ENCODE assay signal across 9 cellular contexts in the genomic region with DNA sequence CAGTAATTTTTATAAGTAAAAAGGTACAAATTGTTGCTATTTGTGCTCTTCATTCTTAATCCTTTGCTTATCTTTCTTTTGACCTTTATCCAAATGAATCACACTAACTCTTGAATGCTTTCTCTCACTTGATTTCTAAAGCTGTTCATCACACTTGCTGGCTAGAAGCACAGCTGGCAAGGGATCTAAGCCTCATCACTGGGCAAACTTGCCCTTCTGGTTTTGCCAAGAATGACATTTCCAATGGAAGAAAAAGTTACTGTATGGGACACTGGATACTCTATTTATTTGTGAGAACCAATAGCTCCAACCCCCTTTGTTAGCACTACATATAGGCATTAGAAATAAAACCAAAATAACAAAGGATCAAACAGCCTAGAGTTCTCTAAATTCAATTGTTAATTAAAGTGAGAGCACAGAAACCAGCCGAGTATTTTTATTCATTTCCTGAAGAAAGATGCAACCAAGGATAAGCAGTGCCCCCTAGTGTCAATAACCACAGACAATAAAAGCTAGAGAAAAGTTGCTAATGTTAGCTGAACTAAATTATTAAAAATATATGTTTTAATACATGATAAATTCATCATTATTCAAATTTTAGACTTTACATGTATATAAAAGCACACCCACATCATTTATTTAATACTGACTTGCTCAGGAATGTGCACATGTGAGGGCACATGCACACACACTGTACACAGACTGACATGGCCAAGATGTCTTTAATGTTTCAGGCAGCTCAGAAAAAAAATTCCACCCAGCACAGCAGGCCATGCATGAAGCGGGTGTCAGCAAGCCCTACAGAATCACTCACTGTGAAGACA. TPM values are rescaled to one million over a fixed set of nuclear protein-coding genes. Genes with fewer than 3 reads are reported as not detected.
DNase-seq lines count a peak whose midpoint lies in the region; ATAC-seq, FAIRE-seq and TF ChIP-seq lines count a peak whose summit lies in the region.
"Had no signal": no experiment of that assay in that cellular context is flagged by ENCODE, and none has a peak within 500 bp of the region (broad histone marks: within the 10 kb centered on the region; RNA-seq: fewer than 3 reads in every experiment).

No MANE protein-coding gene starts in this region.

- H3K27ac Mint-ChIP-seq in activated T-helper 17 cell treated with anti-CD3 and anti-CD28 coated beads, Interleukin-2, amount 50 U/mL, for 72 hours, result no peak overlapping the region

- no peak overlapping the region for H3K4me3 ChIP-seq in Karpas-422 (ENCODE audit: low read length)
- peak overlapping the region in 2 of 4 donors; percentile 18 to 28 for H3K4me3 ChIP-seq in esophagus squamous epithelium
- H3K4me3 ChIP-seq: BLaER1 treated with 17β-estradiol and CSF1 and Interleukin-3, amounts not matched to agents 10 nM and 100 nM had no signal

- H3K36me3 Mint-ChIP-seq in activated T-helper 17 cell treated with anti-CD3 and anti-CD28 coated beads, Interleukin-2, amount 50 U/mL, for 72 hours (ENCODE audit: low read depth), result peaks cover 6% of the 10 kb centered on the region

- no peaks in the 10 kb centered on the region for H3K9me2 ChIP-seq in Karpas-422 (replicated peaks; ENCODE audit: insufficient read depth, low read length)

- no peaks in the 10 kb centered on the region for H3K4me1 Mint-ChIP-seq in activated T-helper 17 cell treated with anti-CD3 and anti-CD28 coated beads, Interleukin-2, amount 50 U/mL, for 72 hours

- intact Hi-C loops in esophagus squamous epithelium (cut with DNase I), result loop anchor here (10.0 kb wide), 1 partner anchor 216 kb away; the partner anchor contains the start of genes NR2F1 and NR2F1-AS1

- no peaks in the 10 kb centered on the region for H3K79me2 ChIP-seq in Karpas-422 (ENCODE audit: low read length)

- no peaks in the 10 kb centered on the region for H3K27me3 Mint-ChIP-seq in activated T-helper 17 cell treated with anti-CD3 and anti-CD28 coated beads, Interleukin-2, amount 50 U/mL, for 72 hours

- no peaks in the 10 kb centered on the region for H4K20me1 ChIP-seq in Karpas-422 (ENCODE audit: insufficient read depth, low read depth, low read length)

- H3K36me3 ChIP-seq in Karpas-422 (ENCODE audit: insufficient read depth, low read length) (no peaks in the 10 kb centered on the region), esophagus squamous epithelium (no peaks in the 10 kb centered on the region)
- H3K36me3 ChIP-seq: BLaER1 treated with 17β-estradiol and CSF1 and Interleukin-3, amounts not matched to agents 10 nM and 100 nM had no signal

- H3K4me2 ChIP-seq in Karpas-422 (ENCODE audit: low read depth, low read length, poor library complexity, severe bottlenecking), result no peak overlapping the region
- H3K4me2 ChIP-seq: BLaER1 treated with 17β-estradiol and CSF1 and Interleukin-3, amounts not matched to agents 10 nM and 100 nM had no signal

- H3K4me1 ChIP-seq in Karpas-422 (ENCODE audit: low read length), result no peaks in the 10 kb centered on the region
- peaks cover 3 to 17% (median 5%) of the 10 kb centered on the region in 3 donors for H3K4me1 ChIP-seq in esophagus squamous epithelium
- H3K4me1 ChIP-seq: BLaER1 treated with 17β-estradiol and CSF1 and Interleukin-3, amounts not matched to agents 10 nM and 100 nM had no signal

- no peak overlapping the region for H3K9ac ChIP-seq in Karpas-422 (ENCODE audit: low read length)
- H3K9ac ChIP-seq: BLaER1 treated with 17β-estradiol and CSF1 and Interleukin-3, amounts not matched to agents 10 nM and 100 nM had no signal

- no peak overlapping the region for H2AFZ ChIP-seq in Karpas-422 (ENCODE audit: low read length)

- peak in 5 of 6 experiments; percentile 39 to 83 (median 71) for TF ChIP-seq CTCF in esophagus squamous epithelium (IDR thresholded peaks at IDR 0.05)

- H3K4me3 Mint-ChIP-seq in activated T-helper 17 cell treated with anti-CD3 and anti-CD28 coated beads, Interleukin-2, amount 50 U/mL, for 72 hours, result no peak overlapping the region

- peak; percentile 49 to 82 (median 72) for DNase-seq in NCI-H1417 (lab: John Stamatoyannopoulos, UW)
- no peak for DNase-seq in NCI-H1417 treated with DMSO at 0.1 percent for 48 hours (lab: John Stamatoyannopoulos, UW)
- DNase-seq in GM19239 (ENCODE audit: insufficient read length, low spot score), result peak; percentile 1
- DNase-seq in Karpas-422, result peak; percentile 78
- peak; percentile 62 for DNase-seq in RPMI8226
- DNase-seq in esophagus squamous epithelium (lab: John Stamatoyannopoulos, UW), result no peak
- DNase-seq in non-pigmented ciliary epithelial cell (ENCODE audit: low read depth), result peak; percentile 14

- no peaks in the 10 kb centered on the region for H3K9me3 ChIP-seq in Karpas-422 (ENCODE audit: low read length)
- H3K9me3 ChIP-seq in esophagus squamous epithelium, result no peaks in the 10 kb centered on the region
- H3K9me3 ChIP-seq: BLaER1 treated with 17β-estradiol and CSF1 and Interleukin-3, amounts not matched to agents 10 nM and 100 nM had no signal

- no peaks in the 10 kb centered on the region for H3K9me3 Mint-ChIP-seq in activated T-helper 17 cell treated with anti-CD3 and anti-CD28 coated beads, Interleukin-2, amount 50 U/mL, for 72 hours

- peak; percentile 80 for FAIRE-seq in GM19239 (lab: Jason Lieb, UNC)

- no peak for ATAC-seq in activated T-helper 17 cell treated with anti-CD3 and anti-CD28 coated beads, Interleukin-2, amount 50 U/mL, for 72 hours (replicated peaks)

- no peak overlapping the region for H3K27ac ChIP-seq in Karpas-422 (ENCODE audit: low read length)
- peak overlapping the region in 2 of 4 donors; percentile 53 to 65 for H3K27ac ChIP-seq in esophagus squamous epithelium
- H3K27ac ChIP-seq: BLaER1 treated with 17β-estradiol and CSF1 and Interleukin-3, amounts not matched to agents 10 nM and 100 nM had no signal

- H3K27me3 ChIP-seq in Karpas-422 (ENCODE audit: low read length) (no peaks in the 10 kb centered on the region), esophagus squamous epithelium (no peaks in the 10 kb centered on the region)
- H3K27me3 ChIP-seq: BLaER1 treated with 17β-estradiol and CSF1 and Interleukin-3, amounts not matched to agents 10 nM and 100 nM had no signal

- TF ChIP-seq POLR2A in esophagus squamous epithelium (IDR thresholded peaks at IDR 0.05), result no peak

- 8 to 15% methylated on average over 2 of the region's 2 CpGs for WGBS in esophagus squamous epithelium, 2 donors

RNA-seq across cellular contexts. Expression of gene POU5F2, which starts 59.8 kb away (rescaled TPM):
- total RNA-seq in Karpas-422 (2014; rRNA removed; shearing (Covaris generic); ENCODE audit: low replicate concordance), result 0.94 and 3.3 TPM in 2 replicates
- 1 to 10 TPM in 3 of 4 donors, under 1 TPM in 1; 0.73 to 3.8 (median 2.2) TPM for total RNA-seq in esophagus squamous epithelium
- total RNA-seq in activated T-helper 17 cell treated with anti-CD3 and anti-CD28 coated beads, Interleukin-2, amount 50 U/mL, for 72 hours, result 1 to 10 TPM; 1.5 to 2.1 TPM

Comparison
In these comparisons a context has a peak if more than half of its experiments do, and no peak if none do; other contexts are left out.
1. DNase-seq: peak in NCI-H1417 (3 of 3), GM19239 (single experiment), Karpas-422 (single experiment), RPMI8226 (single experiment) and non-pigmented ciliary epithelial cell (single experiment); none in NCI-H1417 treated with DMSO at 0.1 percent for 48 hours (single experiment) and esophagus squamous epithelium (single experiment).